8 cellular contexts compared by ENCODE assay signal in genomic region chr19:10543420-10544241, GRCh38. TPM values are rescaled to one million over a fixed set of nuclear protein-coding genes. Genes with fewer than 3 reads are reported as not detected.
DNase-seq lines count a peak whose midpoint lies in the region; ATAC-seq and TF ChIP-seq lines count a peak whose summit lies in the region.

ATG4D (plus strand) TSS chr19:10543904; CDS start chr19:10544091, 187 bp downstream.

- H3K9me3 Mint-ChIP-seq in activated T-cell treated with anti-CD3 and anti-CD28 coated beads, Interleukin-2, amount 50 U/mL, for 4 hours = no peaks in the 10 kb centered on the region

- TF ChIP-seq CTCF in esophagus muscularis mucosa (IDR thresholded peaks at IDR 0.05) = no peak

- H3K4me1 ChIP-seq in BLaER1 treated with 17β-estradiol and CSF1 and Interleukin-3, amounts not matched to agents 10 nM and 100 nM = peaks cover 13 to 54% (median 40%) of the 10 kb centered on the region in 10 experiments
- H3K4me1 ChIP-seq in esophagus muscularis mucosa (peaks cover 19 to 32% (median 27%) of the 10 kb centered on the region in 4 donors), muscle layer of duodenum (ENCODE audit: control insufficient read depth in 1 of 2, insufficient read depth in 2 of 2, low read length in 2 of 2) (peaks cover 0 to 19% of the 10 kb centered on the region in 2 donors)

- peaks cover 0 to 34% (median 27%) of the 10 kb centered on the region in 11 experiments; a peak in 16 of 22 replicates for H4K20me1 ChIP-seq in BLaER1 treated with 17β-estradiol and CSF1 and Interleukin-3, amounts not matched to agents 10 nM and 100 nM

- H3K27ac ChIP-seq in BLaER1 treated with 17β-estradiol and CSF1 and Interleukin-3, amounts not matched to agents 10 nM and 100 nM = peak within 1 kb of the TSS; percentile 92 to 99 (median 96)
- H3K27ac ChIP-seq in esophagus muscularis mucosa (replicated peaks in 1 of 4) (peak within 1 kb of the TSS; percentile 90 to 95 (median 92)), muscle layer of duodenum (ENCODE audit: low read length) (peak within 1 kb of the TSS; percentile 72)

- peaks cover 16 to 33% (median 29%) of the 10 kb centered on the region in 11 experiments for H3K36me3 ChIP-seq in BLaER1 treated with 17β-estradiol and CSF1 and Interleukin-3, amounts not matched to agents 10 nM and 100 nM
- H3K36me3 ChIP-seq in esophagus muscularis mucosa = peaks cover 9 to 28% (median 24%) of the 10 kb centered on the region in 4 donors
- peaks cover 4 to 14% of the 10 kb centered on the region in 2 donors for H3K36me3 ChIP-seq in muscle layer of duodenum (ENCODE audit: control insufficient read depth in 1 of 2, insufficient read depth in 2 of 2, low read length in 2 of 2)

- H3K9me3 ChIP-seq in BLaER1 treated with 17β-estradiol and CSF1 and Interleukin-3, amounts not matched to agents 10 nM and 100 nM (replicated peaks in 1 of 11) = no peaks in the 10 kb centered on the region
- H3K9me3 ChIP-seq in esophagus muscularis mucosa = no peaks in the 10 kb centered on the region
- H3K9me3 ChIP-seq in muscle layer of duodenum (ENCODE audit: control insufficient read depth in 1 of 2, low read length in 2 of 2) = no peaks in the 10 kb centered on the region

- peaks cover 7% of the 10 kb centered on the region for H3K27me3 Mint-ChIP-seq in activated T-cell treated with anti-CD3 and anti-CD28 coated beads, Interleukin-2, amount 50 U/mL, for 4 hours (ENCODE audit: low read depth)

- peak; percentile 78 for TF ChIP-seq POLR2A in esophagus muscularis mucosa (IDR thresholded peaks at IDR 0.05; ENCODE audit: low read depth)

- peak within 1 kb of the TSS; percentile 95 to 99 (median 99) for H3K9ac ChIP-seq in BLaER1 treated with 17β-estradiol and CSF1 and Interleukin-3, amounts not matched to agents 10 nM and 100 nM

- peaks cover 14% of the 10 kb centered on the region for H3K4me1 Mint-ChIP-seq in activated T-cell treated with anti-CD3 and anti-CD28 coated beads, Interleukin-2, amount 50 U/mL, for 4 hours (ENCODE audit: low read depth)

- no peaks in the 10 kb centered on the region for H3K27me3 ChIP-seq in BLaER1 treated with 17β-estradiol and CSF1 and Interleukin-3, amounts not matched to agents 10 nM and 100 nM
- H3K27me3 ChIP-seq in esophagus muscularis mucosa (peaks cover 0 to 4% (median 0%) of the 10 kb centered on the region in 4 donors), muscle layer of duodenum (ENCODE audit: low read depth, low read length) (no peaks in the 10 kb centered on the region)

- WGBS in esophagus muscularis mucosa = 3% methylated on average over 17 of the region's 79 CpGs

- H3K36me3 Mint-ChIP-seq in activated T-cell treated with anti-CD3 and anti-CD28 coated beads, Interleukin-2, amount 50 U/mL, for 4 hours (ENCODE audit: insufficient read depth) = no peaks in the 10 kb centered on the region

- ATAC-seq in GM19397 (IDR thresholded peaks at IDR 0.05; ENCODE audit: unreplicated experiment) = peak; percentile 82
- ATAC-seq in activated T-cell treated with anti-CD3 and anti-CD28 coated beads, Interleukin-2, amount 50 U/mL, for 4 hours = peak; percentile 91 to 93

- peak within 1 kb of the TSS; percentile 82 to 100 (median 97) for H3K4me3 ChIP-seq in BLaER1 treated with 17β-estradiol and CSF1 and Interleukin-3, amounts not matched to agents 10 nM and 100 nM
- H3K4me3 ChIP-seq in esophagus muscularis mucosa (peak within 1 kb of the TSS; percentile 89 to 100 (median 97)), muscle layer of duodenum (ENCODE audit: low read depth in 1 of 2, low read length in 2 of 2) (peak within 1 kb of the TSS; percentile 81 to 85)

- peak within 1 kb of the TSS; percentile 89 for H3K4me3 Mint-ChIP-seq in activated T-cell treated with anti-CD3 and anti-CD28 coated beads, Interleukin-2, amount 50 U/mL, for 4 hours

- DNase-seq in HuH-7.5 (ENCODE audit: low spot score) (peak; percentile 97), esophagus muscularis mucosa (ENCODE audit: extremely low spot score) (peak; percentile 94)
- DNase-seq in activated T-cell treated with anti-CD3 and anti-CD28 coated beads, Interleukin-2, amount 50 U/mL, for 4 hours = peak; percentile 73
- peak; percentile 54 for DNase-seq in stimulated activated CD8-positive, alpha-beta memory T cell treated with anti-CD3 and anti-CD28 coated beads, Interleukin-7, amount 100 ng/mL, for 48 hours (ENCODE audit: extremely low read depth in 1 of 2, low read depth in 1 of 2)

- no peak for TF ChIP-seq EP300 in esophagus muscularis mucosa (IDR thresholded peaks at IDR 0.05)

- intact Hi-C loops in esophagus muscularis mucosa (cut with DNase I) = no loop called here

- peak within 1 kb of the TSS; percentile 88 to 98 (median 96) for H3K4me2 ChIP-seq in BLaER1 treated with 17β-estradiol and CSF1 and Interleukin-3, amounts not matched to agents 10 nM and 100 nM

TF ChIP-seq in PFSK-1, 5 proteins besides CTCF, POLR2A, EP300 and RAD21:
- TF ChIP-seq, protein P1, sequence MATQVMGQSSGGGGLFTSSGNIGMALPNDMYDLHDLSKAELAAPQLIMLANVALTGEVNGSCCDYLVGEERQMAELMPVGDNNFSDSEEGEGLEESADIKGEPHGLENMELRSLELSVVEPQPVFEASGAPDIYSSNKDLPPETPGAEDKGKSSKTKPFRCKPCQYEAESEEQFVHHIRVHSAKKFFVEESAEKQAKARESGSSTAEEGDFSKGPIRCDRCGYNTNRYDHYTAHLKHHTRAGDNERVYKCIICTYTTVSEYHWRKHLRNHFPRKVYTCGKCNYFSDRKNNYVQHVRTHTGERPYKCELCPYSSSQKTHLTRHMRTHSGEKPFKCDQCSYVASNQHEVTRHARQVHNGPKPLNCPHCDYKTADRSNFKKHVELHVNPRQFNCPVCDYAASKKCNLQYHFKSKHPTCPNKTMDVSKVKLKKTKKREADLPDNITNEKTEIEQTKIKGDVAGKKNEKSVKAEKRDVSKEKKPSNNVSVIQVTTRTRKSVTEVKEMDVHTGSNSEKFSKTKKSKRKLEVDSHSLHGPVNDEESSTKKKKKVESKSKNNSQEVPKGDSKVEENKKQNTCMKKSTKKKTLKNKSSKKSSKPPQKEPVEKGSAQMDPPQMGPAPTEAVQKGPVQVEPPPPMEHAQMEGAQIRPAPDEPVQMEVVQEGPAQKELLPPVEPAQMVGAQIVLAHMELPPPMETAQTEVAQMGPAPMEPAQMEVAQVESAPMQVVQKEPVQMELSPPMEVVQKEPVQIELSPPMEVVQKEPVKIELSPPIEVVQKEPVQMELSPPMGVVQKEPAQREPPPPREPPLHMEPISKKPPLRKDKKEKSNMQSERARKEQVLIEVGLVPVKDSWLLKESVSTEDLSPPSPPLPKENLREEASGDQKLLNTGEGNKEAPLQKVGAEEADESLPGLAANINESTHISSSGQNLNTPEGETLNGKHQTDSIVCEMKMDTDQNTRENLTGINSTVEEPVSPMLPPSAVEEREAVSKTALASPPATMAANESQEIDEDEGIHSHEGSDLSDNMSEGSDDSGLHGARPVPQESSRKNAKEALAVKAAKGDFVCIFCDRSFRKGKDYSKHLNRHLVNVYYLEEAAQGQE (IDR thresholded peaks at IDR 0.05; ENCODE audit: insufficient read depth in 1 of 2, low read depth in 2 of 2, low read length in 2 of 2) = no peak
- peak; percentile 86; the same call in 1 of the 2 replicates for TF ChIP-seq TAF1 (IDR thresholded peaks at IDR 0.05; ENCODE audit: borderline replicate concordance, insufficient read depth, low read length)
- peak; percentile 66 for TF ChIP-seq POLR2AphosphoS5 (IDR thresholded peaks at IDR 0.05; ENCODE audit: low read depth, low read length)
- no peak for TF ChIP-seq SIN3A (IDR thresholded peaks at IDR 0.05; ENCODE audit: borderline replicate concordance, insufficient read depth, low read length)
- TF ChIP-seq FOXP2 (optimal IDR thresholded peaks at IDR 0.05; ENCODE audit: borderline replicate concordance, extremely low read depth, extremely low read length, insufficient read depth) = no peak
TF ChIP-seq in PFSK-1: peak in this region for 2.

RNA-seq across cellular contexts. Expression of gene ATG4D, which starts in this region (rescaled TPM):
- polyA plus RNA-seq in PFSK-1 (2012; ENCODE audit: insufficient read length, low read depth) = 64.1 TPM
- total RNA-seq in activated T-cell treated with anti-CD3 and anti-CD28 coated beads, Interleukin-2, amount 50 U/mL, for 4 hours = 10 to 100 TPM; 36.3 to 47.1 (median 39.9) TPM
- 10 to 100 TPM; 18.2 to 44.1 (median 29.7) TPM for total RNA-seq in esophagus muscularis mucosa

Comparison
In these comparisons a context has a peak if more than half of its experiments do, and no peak if none do; other contexts are left out.
1. Peak in every context shown above with its lines: DNase-seq, ATAC-seq, H3K4me3 ChIP-seq and H3K27ac ChIP-seq.